In the genomic region with DNA sequence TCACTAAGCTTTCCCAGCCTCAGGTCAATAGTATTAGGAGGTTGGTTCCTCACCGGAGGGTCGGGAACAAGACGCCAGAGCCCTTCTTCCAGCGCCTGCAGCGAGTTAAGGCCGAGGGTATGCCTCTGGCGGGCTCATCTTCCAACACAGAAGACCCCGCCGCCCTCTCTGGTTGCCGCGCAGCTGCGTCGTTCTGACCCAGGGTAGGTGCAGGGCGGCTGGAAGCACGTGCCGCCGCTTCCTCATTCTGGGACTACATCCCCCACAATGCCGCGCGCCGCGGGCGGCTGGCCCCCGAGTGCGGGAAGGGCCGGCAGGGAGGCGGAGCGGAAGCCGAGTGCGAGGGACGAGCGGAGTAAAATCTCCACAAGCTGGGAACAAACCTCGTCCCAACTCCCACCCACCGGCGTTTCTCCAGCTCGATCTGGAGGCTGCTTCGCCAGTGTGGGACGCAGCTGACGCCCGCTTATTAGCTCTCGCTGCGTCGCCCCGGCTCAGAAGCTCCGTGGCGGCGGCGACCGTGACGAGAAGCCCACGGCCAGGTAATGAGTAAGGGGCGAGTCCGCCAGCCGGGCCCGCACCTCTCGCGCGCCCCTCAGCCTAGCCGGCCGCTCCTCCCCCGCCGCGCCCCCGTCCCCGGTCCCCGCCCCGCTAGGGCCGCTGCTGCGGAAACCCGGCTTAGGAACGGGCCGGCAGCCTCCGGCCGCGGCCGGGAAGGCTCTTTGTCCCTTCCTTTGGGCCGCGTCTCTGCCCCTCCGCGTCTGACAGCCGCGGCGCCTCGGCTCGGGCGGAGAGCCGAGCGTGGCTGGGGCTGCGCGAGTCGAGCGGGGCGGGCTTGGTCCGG, we compare ENCODE assay signal across 8 cellular contexts. TPM values are rescaled to one million over a fixed set of nuclear protein-coding genes. Genes with fewer than 3 reads are reported as not detected.
DNase-seq lines count a peak whose midpoint lies in the region; ATAC-seq and TF ChIP-seq lines count a peak whose summit lies in the region.

A gene with protein sequence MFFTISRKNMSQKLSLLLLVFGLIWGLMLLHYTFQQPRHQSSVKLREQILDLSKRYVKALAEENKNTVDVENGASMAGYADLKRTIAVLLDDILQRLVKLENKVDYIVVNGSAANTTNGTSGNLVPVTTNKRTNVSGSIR (plus strand): TSS at position 319 of the 844 bp plus-strand sequence. CDS start 13,934 bp downstream, outside the sequence.

- 1% methylated on average over 65 to 67 of the region's 94 CpGs for WGBS in lower leg skin, 2 donors

- H3K4me3 ChIP-seq in BLaER1 treated with 17β-estradiol and CSF1 and Interleukin-3, amounts not matched to agents 10 nM and 100 nM, result peak within 1 kb of the TSS; percentile 68 to 89 (median 80)
- H3K4me3 ChIP-seq in dorsolateral prefrontal cortex (peak within 1 kb of the TSS; percentile 57 to 97 (median 86)), lower leg skin (ENCODE audit: low read depth, poor library complexity, severe bottlenecking) (peak within 1 kb of the TSS; percentile 71)

- intact Hi-C loops in dorsolateral prefrontal cortex (cut with DNase I) (loop anchor here (1.0 to 10.0 kb wide), 3 partner anchors 62 to 84 kb away; a partner anchor contains a TSS), lower leg skin (cut with DNase I; ENCODE audit: low total_unique reads) (no loop called here)

- ATAC-seq in GM19324 (IDR thresholded peaks at IDR 0.05; ENCODE audit: low FRiP score, unreplicated experiment), result peak; percentile 92
- peak; percentile 72 for ATAC-seq in HG03460 (IDR thresholded peaks at IDR 0.05; ENCODE audit: unreplicated experiment)

- no peaks in the 10 kb centered on the region; a peak in 1 of 22 replicates for H3K27me3 ChIP-seq in BLaER1 treated with 17β-estradiol and CSF1 and Interleukin-3, amounts not matched to agents 10 nM and 100 nM
- H3K27me3 ChIP-seq in dorsolateral prefrontal cortex, result no peaks in the 10 kb centered on the region

- peaks cover 0 to 6% (median 0%) of the 10 kb centered on the region in 11 experiments; a peak in 2 of 22 replicates for H3K36me3 ChIP-seq in BLaER1 treated with 17β-estradiol and CSF1 and Interleukin-3, amounts not matched to agents 10 nM and 100 nM

- peak within 1 kb of the TSS; percentile 76 to 89 (median 83) for H3K4me2 ChIP-seq in BLaER1 treated with 17β-estradiol and CSF1 and Interleukin-3, amounts not matched to agents 10 nM and 100 nM

- H3K9me3 ChIP-seq in BLaER1 treated with 17β-estradiol and CSF1 and Interleukin-3, amounts not matched to agents 10 nM and 100 nM (replicated peaks in 1 of 11), result peaks cover 0 to 7% (median 0%) of the 10 kb centered on the region in 11 experiments; a peak in 2 of 22 replicates

- DNase-seq in NCI-H524 treated with DMSO at 0.1 percent for 48 hours (lab: John Stamatoyannopoulos, UW) (peak; percentile 14), dorsolateral prefrontal cortex (peak; percentile 83 to 96 (median 92)), lower leg skin (ENCODE audit: low spot score in 2 of 2) (peak; percentile 89 to 98)
- DNase-seq in activated CD4-positive, alpha-beta T cell treated with anti-CD3 and anti-CD28 coated beads, Interleukin-2, amount 50 U/mL, for 4 hours, result peak; percentile 72 to 73
- peak; percentile 81 to 83 for DNase-seq in stimulated activated CD4-positive, alpha-beta T cell treated with anti-CD3 and anti-CD28 coated beads, Interleukin-4, amount 100 ng/mL, for 4 hours

- H3K4me1 ChIP-seq in BLaER1 treated with 17β-estradiol and CSF1 and Interleukin-3, amounts not matched to agents 10 nM and 100 nM, result peaks cover 24 to 52% (median 31%) of the 10 kb centered on the region in 10 experiments

- peak in 32 of 56 donors; percentile 9 to 56 (median 30) for TF ChIP-seq CTCF in dorsolateral prefrontal cortex (IDR thresholded peaks at IDR 0.05 in 54 of 56, conservative IDR thresholded peaks at IDR 0.05 in 2 of 56; ENCODE audit: low read depth in 1 of 56, partially characterized antibody in 56 of 56)
- no peak for TF ChIP-seq CTCF in lower leg skin (IDR thresholded peaks at IDR 0.05)

- H3K27ac ChIP-seq in BLaER1 treated with 17β-estradiol and CSF1 and Interleukin-3, amounts not matched to agents 10 nM and 100 nM, result peak within 1 kb of the TSS; percentile 62 to 87 (median 79); a peak in 21 of 22 replicates
- H3K27ac ChIP-seq in dorsolateral prefrontal cortex, result peak within 1 kb of the TSS; percentile 74 to 99 (median 94)

- H4K20me1 ChIP-seq in BLaER1 treated with 17β-estradiol and CSF1 and Interleukin-3, amounts not matched to agents 10 nM and 100 nM, result peaks cover 0 to 33% (median 0%) of the 10 kb centered on the region in 11 experiments; a peak in 6 of 22 replicates

- peak within 1 kb of the TSS; percentile 77 to 89 (median 85) for H3K9ac ChIP-seq in BLaER1 treated with 17β-estradiol and CSF1 and Interleukin-3, amounts not matched to agents 10 nM and 100 nM

- TF ChIP-seq POLR2A in lower leg skin (IDR thresholded peaks at IDR 0.05), result no peak

RNA-seq across cellular contexts. Expression of the gene that starts here (rescaled TPM):
- total RNA-seq in dorsolateral prefrontal cortex (10 to 100 TPM; 11.7 to 28.0 (median 16.8) TPM), lower leg skin (10 to 100 TPM; 12.3 to 25.3 (median 15.8) TPM)

Comparison
In these comparisons a context has a peak if more than half of its experiments do, and no peak if none do; other contexts are left out.
1. Peak in every context shown above with its lines: DNase-seq, ATAC-seq, H3K4me3 ChIP-seq and H3K27ac ChIP-seq.
2. DNase-seq: peak in every context shown above with its lines; median percentile 94 in lower leg skin; 92 in dorsolateral prefrontal cortex; 82 in stimulated activated CD4-positive, alpha-beta T cell treated with anti-CD3 and anti-CD28 coated beads, Interleukin-4, amount 100 ng/mL, for 4 hours; 72 in activated CD4-positive, alpha-beta T cell treated with anti-CD3 and anti-CD28 coated beads, Interleukin-2, amount 50 U/mL, for 4 hours; 14 in NCI-H524 treated with DMSO at 0.1 percent for 48 hours.
3. CTCF ChIP-seq: peak in dorsolateral prefrontal cortex (32 of 56); none in lower leg skin (0 of 3).